ENCODE assay signal across 22 cellular contexts in genomic region chr5:58921106-58921505, GRCh38.
DNase-seq lines count a peak whose midpoint lies in the region; ATAC-seq and TF ChIP-seq lines count a peak whose summit lies in the region.
"Had no signal": no experiment of that assay in that cellular context is flagged by ENCODE, and none has a peak within 500 bp of the region (broad histone marks: within the 10 kb centered on the region; RNA-seq: fewer than 3 reads in every experiment).

No MANE protein-coding gene starts in this region.

- H3K4me1 Mint-ChIP-seq in activated CD4-positive, alpha-beta T cell treated with anti-CD3 and anti-CD28 coated beads, Interleukin-2, amount 10 ng/mL, durations not matched to agents 7 days and 5 days = peaks cover 3% of the 10 kb centered on the region

- no peak overlapping the region for H3K9ac ChIP-seq in neuronal stem cell (ENCODE audit: low read depth, low read length, poor library complexity)
- H3K9ac ChIP-seq: BLaER1 had no signal

- POLR2A ChIA-PET in activated CD4-positive, alpha-beta T cell treated with anti-CD3 and anti-CD28 coated beads, Interleukin-2, amount 10 ng/mL, durations not matched to agents 7 days and 5 days (lab: Charles Lee) = no interaction called here

- H3K18ac ChIP-seq in neuronal stem cell (ENCODE audit: low read length) = no peak overlapping the region

- no peak overlapping the region for H3K27ac ChIP-seq in neuronal stem cell (replicated peaks; ENCODE audit: low read length)
- peak overlapping the region; percentile 40 to 74 for H3K27ac ChIP-seq in uterus
- H3K27ac ChIP-seq: BLaER1, colonic mucosa, epithelial cell of prostate had no signal

- H2AK5ac ChIP-seq in neuronal stem cell (ENCODE audit: low read depth, low read length) = no peak overlapping the region

- no peak overlapping the region for H2BK120ac ChIP-seq in neuronal stem cell (ENCODE audit: low read depth, low read length)

- CTCF ChIA-PET in activated CD4-positive, alpha-beta T cell treated with anti-CD3 and anti-CD28 coated beads, Interleukin-2, amount 10 ng/mL, durations not matched to agents 7 days and 5 days (lab: Charles Lee) = interaction anchor here (1.5 kb wide), 1 partner anchor 35 kb away, joined by 5 read pairs; no protein-coding TSS in a partner anchor

- H2BK12ac ChIP-seq in neuronal stem cell (ENCODE audit: low read length) = no peak overlapping the region

- H2BK15ac ChIP-seq in neuronal stem cell (ENCODE audit: low read length) = no peak overlapping the region

- no peak for TF ChIP-seq CTCF in astrocyte of the spinal cord (IDR thresholded peaks at IDR 0.05; ENCODE audit: low read depth, low read length)
- no peak for TF ChIP-seq CTCF in fibroblast of pulmonary artery (IDR thresholded peaks at IDR 0.05; ENCODE audit: low read length, missing control alignments)
- TF ChIP-seq CTCF in uterus (IDR thresholded peaks at IDR 0.05) = no peak

- H3K9me3 ChIP-seq in neuronal stem cell (replicated peaks in 1 of 2; ENCODE audit: control insufficient read depth in 2 of 2, insufficient read depth in 1 of 2, low read depth in 1 of 2, low read length in 2 of 2) (no peaks in the 10 kb centered on the region), uterus (no peaks in the 10 kb centered on the region)
- H3K9me3 ChIP-seq: adrenal gland, BLaER1, colonic mucosa had no signal

- no peak overlapping the region for H3K4me2 ChIP-seq in neuronal stem cell (ENCODE audit: insufficient read depth, low read length, poor library complexity, severe bottlenecking)
- H3K4me2 ChIP-seq: BLaER1 had no signal

- no peaks in the 10 kb centered on the region for H3K79me1 ChIP-seq in neuronal stem cell (ENCODE audit: low read depth, low read length)

- no peak overlapping the region for H3K14ac ChIP-seq in neuronal stem cell (ENCODE audit: low read length)

- H3K27me3 Mint-ChIP-seq in activated CD4-positive, alpha-beta T cell treated with anti-CD3 and anti-CD28 coated beads, Interleukin-2, amount 10 ng/mL, durations not matched to agents 7 days and 5 days = no peaks in the 10 kb centered on the region

- H3K23ac ChIP-seq in neuronal stem cell (ENCODE audit: low read depth, low read length, poor library complexity) = no peak overlapping the region

- H3K4me3 Mint-ChIP-seq in activated CD4-positive, alpha-beta T cell treated with anti-CD3 and anti-CD28 coated beads, Interleukin-2, amount 10 ng/mL, durations not matched to agents 7 days and 5 days = no peak overlapping the region

- no peak overlapping the region for H4K8ac ChIP-seq in neuronal stem cell (ENCODE audit: low read depth, low read length)

- H3K4me3 ChIP-seq in astrocyte of the spinal cord (ENCODE audit: low read depth, low read length) = no peak overlapping the region
- no peak overlapping the region for H3K4me3 ChIP-seq in fibroblast of pulmonary artery (replicated peaks; ENCODE audit: low read depth, low read length)
- H3K4me3 ChIP-seq in neuronal stem cell (ENCODE audit: low read length in 2 of 2) = no peak overlapping the region
- H3K4me3 ChIP-seq in uterus = no peak overlapping the region
- H3K4me3 ChIP-seq: adrenal gland, BLaER1, colonic mucosa had no signal

- H2AFZ ChIP-seq in neuronal stem cell (ENCODE audit: low read length) = peak overlapping the region; percentile 32

- no peak overlapping the region for H2BK5ac ChIP-seq in neuronal stem cell (ENCODE audit: low read length)

- H3K36me3 ChIP-seq in neuronal stem cell (replicated peaks in 1 of 2; ENCODE audit: control insufficient read depth in 2 of 2, insufficient read depth in 2 of 2, low read length in 2 of 2) (no peaks in the 10 kb centered on the region), uterus (no peaks in the 10 kb centered on the region)
- H3K36me3 ChIP-seq: adrenal gland, BLaER1, colonic mucosa had no signal

- in situ Hi-C loops in astrocyte of the spinal cord (cut with HindIII; ENCODE audit: low sequenced_read_pairs) = no loop called here

- peaks cover 0 to 11% (median 0%) of the 10 kb centered on the region in 3 experiments for H3K27me3 ChIP-seq in neuronal stem cell (ENCODE audit: control insufficient read depth in 3 of 3, insufficient read depth in 3 of 3, low read depth in 1 of 3, low read length in 3 of 3)
- no peaks in the 10 kb centered on the region for H3K27me3 ChIP-seq in uterus
- H3K27me3 ChIP-seq: adrenal gland, BLaER1, colonic mucosa had no signal

- intact Hi-C loops in uterus (cut with DNase I; ENCODE audit: low total_unique reads) = no loop called here

- no peak for ATAC-seq in HG03571 (IDR thresholded peaks at IDR 0.05; ENCODE audit: unreplicated experiment)
- ATAC-seq: Right ventricle myocardium inferior had no signal

- no peaks in the 10 kb centered on the region for H3K36me3 Mint-ChIP-seq in activated CD4-positive, alpha-beta T cell treated with anti-CD3 and anti-CD28 coated beads, Interleukin-2, amount 10 ng/mL, durations not matched to agents 7 days and 5 days (ENCODE audit: low read depth)

- peak; percentile 27 for DNase-seq in astrocyte of the spinal cord (ENCODE audit: low read depth, low spot score)
- DNase-seq in fibroblast of pulmonary artery (ENCODE audit: low read depth) = peak; percentile 36
- DNase-seq in neuronal stem cell (ENCODE audit: low spot score) = no peak
- no peak for DNase-seq in uterus
- no peak for DNase-seq in activated CD4-positive, alpha-beta T cell treated with anti-CD3 and anti-CD28 coated beads, Interleukin-2, amount 10 ng/mL, durations not matched to agents 7 days and 5 days
- DNase-seq in HuH-7.5 (ENCODE audit: low spot score) = no peak
- DNase-seq: adrenal gland; colonic mucosa; GF-D8; islet precursor cell; mesendoderm; MM.1S; NCI-H187 treated with DMSO at 0.1 percent for 48 hours; NCI-H510A; nucleus accumbens; stimulated activated CD4-positive, alpha-beta T cell treated with anti-CD3 and anti-CD28 coated beads, Interleukin-4, amount 100 ng/mL, for 24 hours; stimulated activated CD8-positive, alpha-beta memory T cell treated with anti-CD3 and anti-CD28 coated beads, Interleukin-4, amount 100 ng/mL, for 48 hours; T-helper 1 cell had no signal

- H3K4ac ChIP-seq in neuronal stem cell (ENCODE audit: low read length) = no peak overlapping the region

- H3K9me3 Mint-ChIP-seq in activated CD4-positive, alpha-beta T cell treated with anti-CD3 and anti-CD28 coated beads, Interleukin-2, amount 10 ng/mL, durations not matched to agents 7 days and 5 days = no peaks in the 10 kb centered on the region

- no peak overlapping the region for H3K27ac Mint-ChIP-seq in activated CD4-positive, alpha-beta T cell treated with anti-CD3 and anti-CD28 coated beads, Interleukin-2, amount 10 ng/mL, durations not matched to agents 7 days and 5 days

- H3K4me1 ChIP-seq in neuronal stem cell (ENCODE audit: control insufficient read depth in 2 of 2, insufficient read depth in 1 of 2, low read depth in 1 of 2, low read length in 2 of 2) (peaks cover 4 to 6% of the 10 kb centered on the region in 2 donors), uterus (peaks cover 0 to 7% of the 10 kb centered on the region in 2 donors)
- H3K4me1 ChIP-seq: BLaER1, colonic mucosa had no signal

- no CpG with 5 or more reads among the region's 1 CpG for WGBS in neuronal stem cell (ENCODE audit: extremely low coverage in 2 of 2, insufficient read length in 2 of 2, insufficient replicate concordance in 1 of 2), 2 donors

- no peak overlapping the region for H4K91ac ChIP-seq in neuronal stem cell (ENCODE audit: low read depth, low read length, poor library complexity)

- TF ChIP-seq POLR2A in uterus (IDR thresholded peaks at IDR 0.05) = no peak

Comparison
In these comparisons a context has a peak if more than half of its experiments do, and no peak if none do; other contexts are left out.
1. DNase-seq: peak in astrocyte of the spinal cord (single experiment) and fibroblast of pulmonary artery (single experiment); none in neuronal stem cell (single experiment), uterus (0 of 2), activated CD4-positive, alpha-beta T cell treated with anti-CD3 and anti-CD28 coated beads, Interleukin-2, amount 10 ng/mL, durations not matched to agents 7 days and 5 days (single experiment) and HuH-7.5 (single experiment).